In the genomic region with DNA sequence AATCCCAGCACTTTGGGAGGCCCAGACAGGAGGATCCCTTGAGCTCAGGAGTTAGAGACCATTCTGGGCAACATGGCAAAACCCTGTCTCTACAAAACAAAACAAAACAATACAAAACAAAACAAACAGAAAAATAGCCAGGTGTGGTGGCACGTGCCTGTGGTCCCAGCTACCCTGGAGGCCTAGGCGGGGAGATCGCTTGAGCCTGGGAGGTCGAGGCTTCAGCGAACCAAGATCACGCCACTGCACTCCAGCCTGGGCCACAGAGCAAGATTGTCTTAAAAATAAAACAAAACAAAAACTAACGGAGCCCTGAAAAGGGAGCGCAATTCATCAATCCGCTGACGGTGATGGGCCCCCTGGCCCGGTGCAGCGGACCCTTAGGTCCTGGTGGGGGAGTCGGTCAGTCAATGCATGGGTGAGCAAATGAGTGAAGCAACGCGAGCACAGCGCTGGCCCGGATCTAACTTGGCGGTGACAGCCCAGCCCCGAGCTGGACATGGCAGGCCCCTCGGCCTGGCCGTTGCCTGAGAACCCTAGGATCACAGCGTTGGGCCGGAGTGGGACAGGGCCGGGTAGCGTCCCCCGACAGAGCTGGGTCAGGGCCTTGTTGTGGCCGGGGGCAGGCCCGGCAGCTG, we compare ENCODE assay signal across 1 cellular context.
TF ChIP-seq lines count a peak whose summit lies in the region.

No MANE protein-coding gene starts in this region.

TF ChIP-seq in K562, 482 proteins besides CTCF, POLR2A, EP300 and RAD21 (continued from another document):
- no peak for TF ChIP-seq MTA1 (IDR thresholded peaks at IDR 0.05; ENCODE audit: borderline replicate concordance)
- TF ChIP-seq MEF2D (tag; conservative IDR thresholded peaks at IDR 0.05; ENCODE audit: low read depth) = no peak
- TF ChIP-seq KLF1 (tag; IDR thresholded peaks at IDR 0.05) = no peak
- TF ChIP-seq, protein P1, sequence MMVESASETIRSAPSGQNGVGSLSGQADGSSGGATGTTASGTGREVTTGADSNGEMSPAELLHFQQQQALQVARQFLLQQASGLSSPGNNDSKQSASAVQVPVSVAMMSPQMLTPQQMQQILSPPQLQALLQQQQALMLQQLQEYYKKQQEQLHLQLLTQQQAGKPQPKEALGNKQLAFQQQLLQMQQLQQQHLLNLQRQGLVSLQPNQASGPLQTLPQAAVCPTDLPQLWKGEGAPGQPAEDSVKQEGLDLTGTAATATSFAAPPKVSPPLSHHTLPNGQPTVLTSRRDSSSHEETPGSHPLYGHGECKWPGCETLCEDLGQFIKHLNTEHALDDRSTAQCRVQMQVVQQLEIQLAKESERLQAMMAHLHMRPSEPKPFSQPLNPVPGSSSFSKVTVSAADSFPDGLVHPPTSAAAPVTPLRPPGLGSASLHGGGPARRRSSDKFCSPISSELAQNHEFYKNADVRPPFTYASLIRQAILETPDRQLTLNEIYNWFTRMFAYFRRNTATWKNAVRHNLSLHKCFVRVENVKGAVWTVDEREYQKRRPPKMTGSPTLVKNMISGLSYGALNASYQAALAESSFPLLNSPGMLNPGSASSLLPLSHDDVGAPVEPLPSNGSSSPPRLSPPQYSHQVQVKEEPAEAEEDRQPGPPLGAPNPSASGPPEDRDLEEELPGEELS (CRISPR knock-in tag; IDR thresholded peaks at IDR 0.05; ENCODE audit: borderline replicate concordance) = peak; percentile 77
- no peak for TF ChIP-seq ZNF174 (CRISPR knock-in tag; IDR thresholded peaks at IDR 0.05)
- TF ChIP-seq, protein P2, sequence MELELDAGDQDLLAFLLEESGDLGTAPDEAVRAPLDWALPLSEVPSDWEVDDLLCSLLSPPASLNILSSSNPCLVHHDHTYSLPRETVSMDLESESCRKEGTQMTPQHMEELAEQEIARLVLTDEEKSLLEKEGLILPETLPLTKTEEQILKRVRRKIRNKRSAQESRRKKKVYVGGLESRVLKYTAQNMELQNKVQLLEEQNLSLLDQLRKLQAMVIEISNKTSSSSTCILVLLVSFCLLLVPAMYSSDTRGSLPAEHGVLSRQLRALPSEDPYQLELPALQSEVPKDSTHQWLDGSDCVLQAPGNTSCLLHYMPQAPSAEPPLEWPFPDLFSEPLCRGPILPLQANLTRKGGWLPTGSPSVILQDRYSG (tag; conservative IDR thresholded peaks at IDR 0.05; ENCODE audit: low read depth) = no peak
- TF ChIP-seq ZNF57 (CRISPR knock-in tag; IDR thresholded peaks at IDR 0.05) = no peak
- TF ChIP-seq, protein P3, sequence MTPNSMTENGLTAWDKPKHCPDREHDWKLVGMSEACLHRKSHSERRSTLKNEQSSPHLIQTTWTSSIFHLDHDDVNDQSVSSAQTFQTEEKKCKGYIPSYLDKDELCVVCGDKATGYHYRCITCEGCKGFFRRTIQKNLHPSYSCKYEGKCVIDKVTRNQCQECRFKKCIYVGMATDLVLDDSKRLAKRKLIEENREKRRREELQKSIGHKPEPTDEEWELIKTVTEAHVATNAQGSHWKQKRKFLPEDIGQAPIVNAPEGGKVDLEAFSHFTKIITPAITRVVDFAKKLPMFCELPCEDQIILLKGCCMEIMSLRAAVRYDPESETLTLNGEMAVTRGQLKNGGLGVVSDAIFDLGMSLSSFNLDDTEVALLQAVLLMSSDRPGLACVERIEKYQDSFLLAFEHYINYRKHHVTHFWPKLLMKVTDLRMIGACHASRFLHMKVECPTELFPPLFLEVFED (CRISPR knock-in tag; conservative IDR thresholded peaks at IDR 0.05) = no peak
- TF ChIP-seq ARNT (IDR thresholded peaks at IDR 0.05) = no peak
- no peak for TF ChIP-seq WHSC1 (IDR thresholded peaks at IDR 0.05; ENCODE audit: low read length)
- TF ChIP-seq, protein P4, sequence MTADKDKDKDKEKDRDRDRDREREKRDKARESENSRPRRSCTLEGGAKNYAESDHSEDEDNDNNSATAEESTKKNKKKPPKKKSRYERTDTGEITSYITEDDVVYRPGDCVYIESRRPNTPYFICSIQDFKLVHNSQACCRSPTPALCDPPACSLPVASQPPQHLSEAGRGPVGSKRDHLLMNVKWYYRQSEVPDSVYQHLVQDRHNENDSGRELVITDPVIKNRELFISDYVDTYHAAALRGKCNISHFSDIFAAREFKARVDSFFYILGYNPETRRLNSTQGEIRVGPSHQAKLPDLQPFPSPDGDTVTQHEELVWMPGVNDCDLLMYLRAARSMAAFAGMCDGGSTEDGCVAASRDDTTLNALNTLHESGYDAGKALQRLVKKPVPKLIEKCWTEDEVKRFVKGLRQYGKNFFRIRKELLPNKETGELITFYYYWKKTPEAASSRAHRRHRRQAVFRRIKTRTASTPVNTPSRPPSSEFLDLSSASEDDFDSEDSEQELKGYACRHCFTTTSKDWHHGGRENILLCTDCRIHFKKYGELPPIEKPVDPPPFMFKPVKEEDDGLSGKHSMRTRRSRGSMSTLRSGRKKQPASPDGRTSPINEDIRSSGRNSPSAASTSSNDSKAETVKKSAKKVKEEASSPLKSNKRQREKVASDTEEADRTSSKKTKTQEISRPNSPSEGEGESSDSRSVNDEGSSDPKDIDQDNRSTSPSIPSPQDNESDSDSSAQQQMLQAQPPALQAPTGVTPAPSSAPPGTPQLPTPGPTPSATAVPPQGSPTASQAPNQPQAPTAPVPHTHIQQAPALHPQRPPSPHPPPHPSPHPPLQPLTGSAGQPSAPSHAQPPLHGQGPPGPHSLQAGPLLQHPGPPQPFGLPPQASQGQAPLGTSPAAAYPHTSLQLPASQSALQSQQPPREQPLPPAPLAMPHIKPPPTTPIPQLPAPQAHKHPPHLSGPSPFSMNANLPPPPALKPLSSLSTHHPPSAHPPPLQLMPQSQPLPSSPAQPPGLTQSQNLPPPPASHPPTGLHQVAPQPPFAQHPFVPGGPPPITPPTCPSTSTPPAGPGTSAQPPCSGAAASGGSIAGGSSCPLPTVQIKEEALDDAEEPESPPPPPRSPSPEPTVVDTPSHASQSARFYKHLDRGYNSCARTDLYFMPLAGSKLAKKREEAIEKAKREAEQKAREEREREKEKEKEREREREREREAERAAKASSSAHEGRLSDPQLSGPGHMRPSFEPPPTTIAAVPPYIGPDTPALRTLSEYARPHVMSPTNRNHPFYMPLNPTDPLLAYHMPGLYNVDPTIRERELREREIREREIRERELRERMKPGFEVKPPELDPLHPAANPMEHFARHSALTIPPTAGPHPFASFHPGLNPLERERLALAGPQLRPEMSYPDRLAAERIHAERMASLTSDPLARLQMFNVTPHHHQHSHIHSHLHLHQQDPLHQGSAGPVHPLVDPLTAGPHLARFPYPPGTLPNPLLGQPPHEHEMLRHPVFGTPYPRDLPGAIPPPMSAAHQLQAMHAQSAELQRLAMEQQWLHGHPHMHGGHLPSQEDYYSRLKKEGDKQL (CRISPR knock-in tag; IDR thresholded peaks at IDR 0.05; ENCODE audit: borderline replicate concordance) = no peak
TF ChIP-seq in K562: peak in this region for 44.
